12 cellular contexts compared by ENCODE assay signal in the genomic region with DNA sequence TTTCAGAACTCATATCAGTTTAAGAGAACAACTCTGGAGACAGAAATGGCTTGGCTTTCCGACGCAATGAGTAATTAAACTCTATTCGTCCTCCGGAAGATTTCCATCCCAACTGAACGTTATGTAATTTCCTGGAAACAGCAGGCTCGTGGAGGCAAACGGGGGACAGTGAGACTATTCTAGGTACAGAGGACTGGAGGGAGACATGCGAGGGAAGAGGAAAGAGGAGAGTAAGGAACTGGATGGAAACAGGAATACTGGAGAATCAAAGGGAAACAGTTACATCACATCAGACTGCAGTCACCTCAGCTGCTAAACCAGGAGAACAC. TPM values are rescaled to one million over a fixed set of nuclear protein-coding genes. Genes with fewer than 3 reads are reported as not detected.
DNase-seq lines count a peak whose midpoint lies in the region; ATAC-seq and TF ChIP-seq lines count a peak whose summit lies in the region.
"Had no signal": no experiment of that assay in that cellular context is flagged by ENCODE, and none has a peak within 500 bp of the region (broad histone marks: within the 10 kb centered on the region; RNA-seq: fewer than 3 reads in every experiment).

No MANE protein-coding gene starts in this region.

- H3K27me3 ChIP-seq in adrenal gland, result no peaks in the 10 kb centered on the region
- H3K27me3 ChIP-seq in naive thymus-derived CD4-positive, alpha-beta T cell (ENCODE audit: control insufficient read depth in 2 of 2, insufficient read depth in 2 of 2, low read length in 2 of 2), result no peaks in the 10 kb centered on the region
- no peaks in the 10 kb centered on the region for H3K27me3 ChIP-seq in tibial artery
- H3K27me3 ChIP-seq: SJSA1 had no signal

- H3K4me1 Mint-ChIP-seq in naive thymus-derived CD4-positive, alpha-beta T cell, result peaks cover 4 to 22% (median 19%) of the 10 kb centered on the region in 7 donors
- no peaks in the 10 kb centered on the region for H3K4me1 Mint-ChIP-seq in immature natural killer cell

- no peak for ATAC-seq in naive thymus-derived CD4-positive, alpha-beta T cell
- ATAC-seq in GM18511 (IDR thresholded peaks at IDR 0.05; ENCODE audit: unreplicated experiment) (no peak), GM19395 (IDR thresholded peaks at IDR 0.05; ENCODE audit: unreplicated experiment) (no peak)

- H3K9me3 ChIP-seq in adrenal gland (replicated peaks in 1 of 3) (no peaks in the 10 kb centered on the region), tibial artery (no peaks in the 10 kb centered on the region)
- H3K9me3 ChIP-seq in naive thymus-derived CD4-positive, alpha-beta T cell (ENCODE audit: control insufficient read depth in 2 of 3, low read length in 3 of 3), result no peaks in the 10 kb centered on the region
- H3K9me3 ChIP-seq: SJSA1 had no signal

- H3K36me3 ChIP-seq in adrenal gland (replicated peaks in 1 of 2) (peaks cover 0 to 22% of the 10 kb centered on the region in 2 donors), tibial artery (peaks cover 13 to 27% (median 25%) of the 10 kb centered on the region in 3 donors)
- peaks cover 0 to 28% (median 0%) of the 10 kb centered on the region in 3 experiments for H3K36me3 ChIP-seq in naive thymus-derived CD4-positive, alpha-beta T cell (ENCODE audit: control insufficient read depth in 2 of 3, insufficient read depth in 3 of 3, low read length in 3 of 3)

- peaks cover 45 to 60% of the 10 kb centered on the region in 2 donors for H3K4me1 ChIP-seq in adrenal gland (replicated peaks in 1 of 2)
- H3K4me1 ChIP-seq in naive thymus-derived CD4-positive, alpha-beta T cell (ENCODE audit: control insufficient read depth in 2 of 2, insufficient read depth in 2 of 2, low read length in 2 of 2), result no peaks in the 10 kb centered on the region
- peaks cover 7 to 57% (median 52%) of the 10 kb centered on the region in 4 donors for H3K4me1 ChIP-seq in tibial artery

- H3K4me3 ChIP-seq in adrenal gland (no peak overlapping the region), fibroblast of pulmonary artery (replicated peaks; ENCODE audit: low read depth, low read length) (no peak overlapping the region), tibial artery (no peak overlapping the region)
- no peak overlapping the region for H3K4me3 ChIP-seq in naive thymus-derived CD4-positive, alpha-beta T cell (ENCODE audit: low read length)
- H3K4me3 ChIP-seq: SJSA1 had no signal

- DNase-seq in adrenal gland, result peak in 2 of 7 donors; percentile 49 to 81
- DNase-seq in fibroblast of pulmonary artery (ENCODE audit: low read depth), result peak; percentile 74
- DNase-seq in naive thymus-derived CD4-positive, alpha-beta T cell, result no peak
- DNase-seq in tibial artery, result peak in 1 of 2 donors; percentile 38
- no peak for DNase-seq in immature natural killer cell
- DNase-seq in NOMO-1 treated with DMSO at 0.1 percent for 48 hours (lab: John Stamatoyannopoulos, UW; ENCODE audit: unreplicated experiment), result no peak
- DNase-seq: activated CD4-positive, alpha-beta T cell treated with anti-CD3 and anti-CD28 coated beads, Interleukin-2, amount 10 ng/mL, durations not matched to agents 24 days and 14 days; aorta; DND-41 had no signal

- intact Hi-C loops in adrenal gland (cut with DNase I), result no loop called here
- intact Hi-C loops in naive thymus-derived CD4-positive, alpha-beta T cell (cut with micrococcal nuclease), result no loop called here
- intact Hi-C loops in tibial artery (cut with DNase I; ENCODE audit: low total_unique reads), result no loop called here

- H3K27ac Mint-ChIP-seq in naive thymus-derived CD4-positive, alpha-beta T cell, result peak overlapping the region in 5 of 9 donors; percentile 6 to 37 (median 23)
- no peak overlapping the region for H3K27ac Mint-ChIP-seq in immature natural killer cell
- H3K27ac Mint-ChIP-seq: activated CD4-positive, alpha-beta T cell treated with anti-CD3 and anti-CD28 coated beads, Interleukin-2, amount 10 ng/mL, durations not matched to agents 24 days and 14 days had no signal

- TF ChIP-seq CTCF in adrenal gland (IDR thresholded peaks at IDR 0.05) (no peak), fibroblast of pulmonary artery (IDR thresholded peaks at IDR 0.05; ENCODE audit: low read length, missing control alignments) (no peak), tibial artery (IDR thresholded peaks at IDR 0.05) (no peak)

- CTCF ChIA-PET in naive thymus-derived CD4-positive, alpha-beta T cell (lab: Charles Lee), result no interaction called here

- H3K27me3 Mint-ChIP-seq in naive thymus-derived CD4-positive, alpha-beta T cell, result no peaks in the 10 kb centered on the region
- peaks cover 0 to 3% (median 0%) of the 10 kb centered on the region in 3 donors for H3K27me3 Mint-ChIP-seq in immature natural killer cell (ENCODE audit: low read depth in 3 of 3)
- H3K27me3 Mint-ChIP-seq: activated CD4-positive, alpha-beta T cell treated with anti-CD3 and anti-CD28 coated beads, Interleukin-2, amount 10 ng/mL, durations not matched to agents 24 days and 14 days had no signal

- no peak overlapping the region for H3K4me3 Mint-ChIP-seq in naive thymus-derived CD4-positive, alpha-beta T cell
- no peak overlapping the region for H3K4me3 Mint-ChIP-seq in immature natural killer cell
- H3K4me3 Mint-ChIP-seq: activated CD4-positive, alpha-beta T cell treated with anti-CD3 and anti-CD28 coated beads, Interleukin-2, amount 10 ng/mL, durations not matched to agents 24 days and 14 days had no signal

- no peaks in the 10 kb centered on the region for H3K9me3 Mint-ChIP-seq in naive thymus-derived CD4-positive, alpha-beta T cell
- H3K9me3 Mint-ChIP-seq in immature natural killer cell, result no peaks in the 10 kb centered on the region
- H3K9me3 Mint-ChIP-seq: activated CD4-positive, alpha-beta T cell treated with anti-CD3 and anti-CD28 coated beads, Interleukin-2, amount 10 ng/mL, durations not matched to agents 24 days and 14 days had no signal

- WGBS in adrenal gland, 4 donors, result 40 to 56% (median 47%) methylated on average over 8 of the region's 8 CpGs

- TF ChIP-seq POLR2A in adrenal gland (IDR thresholded peaks at IDR 0.05), result peak in 1 of 2 donors; percentile 5

- H3K27ac ChIP-seq in adrenal gland, result peak overlapping the region; percentile 10 to 99 (median 93)
- no peak overlapping the region for H3K27ac ChIP-seq in naive thymus-derived CD4-positive, alpha-beta T cell (ENCODE audit: low read depth, low read length)
- H3K27ac ChIP-seq in tibial artery, result peak overlapping the region; percentile 93 to 98
- H3K27ac ChIP-seq: SJSA1 had no signal

- POLR2A ChIA-PET in naive thymus-derived CD4-positive, alpha-beta T cell (lab: Charles Lee), result no interaction called here

- peaks cover 8 to 23% (median 13%) of the 10 kb centered on the region in 5 donors for H3K36me3 Mint-ChIP-seq in naive thymus-derived CD4-positive, alpha-beta T cell
- H3K36me3 Mint-ChIP-seq in immature natural killer cell, result peaks cover 4 to 30% (median 14%) of the 10 kb centered on the region in 3 donors

RNA-seq across cellular contexts. Expression of gene PPP2R1B, which starts 28.3 kb away (rescaled TPM):
- 10 to 100 TPM; 16.8 to 58.1 (median 32.2) TPM for total RNA-seq in adrenal gland
- polyA plus RNA-seq in adrenal gland, result 10 to 100 TPM; 10.3 to 37.7 (median 12.8) TPM
- total RNA-seq in naive thymus-derived CD4-positive, alpha-beta T cell, result 10 to 100 TPM; 25.8 to 49.2 (median 34.0) TPM
- polyA plus RNA-seq in naive thymus-derived CD4-positive, alpha-beta T cell, result 10 to 100 TPM; 15.1 to 17.3 TPM
- 10 to 100 TPM; 12.0 to 20.3 (median 13.4) TPM for polyA plus RNA-seq in immature natural killer cell

Comparison
In these comparisons a context has a peak if more than half of its experiments do, and no peak if none do; other contexts are left out.
1. H3K27ac Mint-ChIP-seq: peak in naive thymus-derived CD4-positive, alpha-beta T cell (5 of 9); none in immature natural killer cell (0 of 6).